ENCODE assay signal across 10 cellular contexts in genomic region chr3:197465996-197466549, GRCh38.
DNase-seq lines count a peak whose midpoint lies in the region; ATAC-seq, FAIRE-seq and TF ChIP-seq lines count a peak whose summit lies in the region.
"Had no signal": no experiment of that assay in that cellular context is flagged by ENCODE, and none has a peak within 500 bp of the region (broad histone marks: within the 10 kb centered on the region; RNA-seq: fewer than 3 reads in every experiment).

No MANE protein-coding gene starts in this region.

- no peak overlapping the region for H2BK5ac ChIP-seq in trophoblast cell (ENCODE audit: low read depth, low read length, poor library complexity)

- peak overlapping the region; percentile 61 for H4K91ac ChIP-seq in trophoblast cell (ENCODE audit: low read depth, low read length)

- no CpG with 5 or more reads among the region's 3 CpGs for WGBS in trophoblast cell (ENCODE audit: extremely low coverage, insufficient coverage, insufficient read length)

- no peak for ATAC-seq in GM21390 (IDR thresholded peaks at IDR 0.05; ENCODE audit: unreplicated experiment)

- H2AFZ ChIP-seq in trophoblast cell (ENCODE audit: insufficient read depth, low read length, poor library complexity), result no peak overlapping the region

- H3K18ac ChIP-seq in trophoblast cell (ENCODE audit: low read length), result no peak overlapping the region

- no peak overlapping the region for H4K12ac ChIP-seq in trophoblast cell (ENCODE audit: low read depth, low read length)

- H3K36me3 ChIP-seq in trophoblast cell (ENCODE audit: control insufficient read depth in 1 of 2, insufficient read depth in 2 of 2, low read length in 2 of 2), result no peaks in the 10 kb centered on the region

- no peak overlapping the region for H3K4me2 ChIP-seq in trophoblast cell (ENCODE audit: low read length)

- TF ChIP-seq CTCF in epithelial cell of esophagus (IDR thresholded peaks at IDR 0.05; ENCODE audit: insufficient read depth, low read depth, low read length, missing control alignments), result no peak

- peaks cover 1% of the 10 kb centered on the region for H3K79me2 ChIP-seq in trophoblast cell (ENCODE audit: control insufficient read depth, insufficient read depth, low read length, poor library complexity)

- no peak overlapping the region for H4K8ac ChIP-seq in trophoblast cell (ENCODE audit: low read depth, low read length)

- H3K4me1 ChIP-seq in trophoblast cell (ENCODE audit: control insufficient read depth in 1 of 2, insufficient read depth in 2 of 2, low read length in 2 of 2), result peaks cover 23 to 34% of the 10 kb centered on the region in 2 experiments

- H3K14ac ChIP-seq in trophoblast cell (ENCODE audit: low read length), result no peak overlapping the region

- H3K9me3 ChIP-seq in trophoblast cell (ENCODE audit: insufficient read depth, low read depth, low read length), result peaks cover 1% of the 10 kb centered on the region

- no peak overlapping the region for H2BK120ac ChIP-seq in trophoblast cell (ENCODE audit: insufficient read depth, low read length, poor library complexity)

- H2BK12ac ChIP-seq in trophoblast cell (ENCODE audit: low read length), result peak overlapping the region; percentile 43

- peaks cover 22% of the 10 kb centered on the region for H3K79me1 ChIP-seq in trophoblast cell (ENCODE audit: low read length)

- peak; percentile 55 for DNase-seq in GM03348 (ENCODE audit: low spot score)
- peak; percentile 19 for DNase-seq in RCC 7860 (ENCODE audit: low spot score)
- DNase-seq in epithelial cell of esophagus (ENCODE audit: low read depth), result peak; percentile 68
- peak; percentile 81 to 85 for DNase-seq in trophoblast cell
- DNase-seq in NCI-H1105 (lab: John Stamatoyannopoulos, UW), result no peak
- DNase-seq in Kasumi-1 (lab: John Stamatoyannopoulos, UW), result no peak
- DNase-seq in UCSD-AML1 (lab: John Stamatoyannopoulos, UW; ENCODE audit: unreplicated experiment), result no peak
- DNase-seq: activated naive CD4-positive, alpha-beta T cell treated with anti-CD3 and anti-CD28 coated beads, Interleukin-2, amount 10 ng/mL, durations not matched to agents 7 days and 5 days; NCI-H1105 treated with DMSO at 0.1 percent for 48 hours had no signal

- no peak overlapping the region for H3K23ac ChIP-seq in trophoblast cell (ENCODE audit: low read length)

- H3K4ac ChIP-seq in trophoblast cell (ENCODE audit: low read depth, low read length), result no peak overlapping the region

- no peaks in the 10 kb centered on the region for H3K27me3 ChIP-seq in trophoblast cell (ENCODE audit: insufficient read depth, low read length)

- no peak for FAIRE-seq in RCC 7860 (lab: Jason Lieb, UNC)

- H3K9ac ChIP-seq in trophoblast cell (ENCODE audit: low read length), result no peak overlapping the region

- H2AK5ac ChIP-seq in trophoblast cell (ENCODE audit: low read length), result no peak overlapping the region

- no peak overlapping the region for H3K27ac ChIP-seq in trophoblast cell (ENCODE audit: low read depth, low read length)

- H3K4me3 ChIP-seq in epithelial cell of esophagus (ENCODE audit: low read length) (no peak overlapping the region), trophoblast cell (ENCODE audit: low read depth, low read length) (no peak overlapping the region)

Comparison
In these comparisons a context has a peak if more than half of its experiments do, and no peak if none do; other contexts are left out.
1. DNase-seq: peak in GM03348 (single experiment), RCC 7860 (single experiment), epithelial cell of esophagus (single experiment) and trophoblast cell (2 of 2); none in NCI-H1105 (single experiment), Kasumi-1 (0 of 2) and UCSD-AML1 (single experiment).